In genomic region chr19:7197169-7197759, GRCh38 we compare ENCODE assay signal across 8 cellular contexts.
A peak's percentile ranks its signal among the peaks of the same experiment; 100 is the strongest.
DNase-seq lines count a peak whose midpoint lies in the region; ATAC-seq, FAIRE-seq and TF ChIP-seq lines count a peak whose summit lies in the region.

No MANE protein-coding gene starts in this region.

- FAIRE-seq in pancreas (lab: Jason Lieb, UNC), result no peak

- H3K23ac ChIP-seq in H9 (ENCODE audit: insufficient read length, low read depth, low read length), result no peak overlapping the region

- H3K56ac ChIP-seq in H9 (ENCODE audit: insufficient read length, low read depth, low read length), result no peak overlapping the region

- H3K9me3 Mint-ChIP-seq in H9, result no peaks in the 10 kb centered on the region; a peak in 1 of 5 replicates

- H3K4ac ChIP-seq in H9 (ENCODE audit: low read depth, low read length), result no peak overlapping the region

- no peaks in the 10 kb centered on the region for H3K27me3 Mint-ChIP-seq in H9 (ENCODE audit: low read depth)

- H2BK5ac ChIP-seq in H9 (ENCODE audit: insufficient read length, low read length), result no peak overlapping the region

- no peak overlapping the region for H4K5ac ChIP-seq in H9 (ENCODE audit: insufficient read length, low read depth, low read length)

- H3K4me3 ChIP-seq in MG63 (peak overlapping the region; percentile 33), pancreas (peak overlapping the region in 2 of 4 donors; percentile 25 to 27), thymus (ENCODE audit: low read length) (peak overlapping the region; percentile 80)

- no peak overlapping the region for H3K18ac ChIP-seq in H9 (ENCODE audit: insufficient read length, low read depth, low read length)

- H3K27me3 ChIP-seq in H9 (ENCODE audit: insufficient read depth, low read length), result no peaks in the 10 kb centered on the region
- peaks cover 3% of the 10 kb centered on the region; the same call in 1 of the 2 replicates for H3K27me3 ChIP-seq in MG63
- H3K27me3 ChIP-seq in pancreas, result no peaks in the 10 kb centered on the region
- no peaks in the 10 kb centered on the region for H3K27me3 ChIP-seq in thymus (ENCODE audit: control insufficient read depth, insufficient read depth)

- no peak overlapping the region for H4K8ac ChIP-seq in H9 (replicated peaks; ENCODE audit: insufficient read length, low read depth, low read length)

- no peak for TF ChIP-seq CTCF in H9 (conservative IDR thresholded peaks at IDR 0.05)
- TF ChIP-seq CTCF in pancreas (IDR thresholded peaks at IDR 0.05), result no peak

- no peak overlapping the region for H3T11ph ChIP-seq in H9 (ENCODE audit: low read length)

- peak overlapping the region; percentile 61 to 76 for H3K4me3 Mint-ChIP-seq in H9

- peaks cover 10 to 29% of the 10 kb centered on the region in 2 experiments for H3K4me1 Mint-ChIP-seq in H9

- H3K4me2 ChIP-seq in H9 (ENCODE audit: insufficient read depth, insufficient read length, low read length), result peak overlapping the region; percentile 79

- no peaks in the 10 kb centered on the region for H3K9me3 ChIP-seq in H9 (ENCODE audit: control insufficient read depth, low read depth, low read length)
- H3K9me3 ChIP-seq in MG63, result no peaks in the 10 kb centered on the region
- H3K9me3 ChIP-seq in pancreas, result no peaks in the 10 kb centered on the region
- no peaks in the 10 kb centered on the region for H3K9me3 ChIP-seq in thymus (ENCODE audit: control insufficient read depth)

- H4K20me1 ChIP-seq in H9 (ENCODE audit: control insufficient read depth, insufficient read depth, insufficient read length), result no peaks in the 10 kb centered on the region

- peak; percentile 53 to 83 (median 70) for ATAC-seq in pancreas

- intact Hi-C loops in cardiac septum (cut with DNase I), result loop anchor here (5.0 kb wide), 1 partner anchor 40 kb away; no protein-coding TSS in a partner anchor
- intact Hi-C loops in pancreas (cut with DNase I), result loop anchor here in 2 of 3 donors (5.0 to 10.0 kb wide), 2 partner anchors 95 to 98 kb away; partner anchors contain the start of gene INSR (in 2 of the 2)

- H3K4me1 ChIP-seq in H9 (ENCODE audit: insufficient read depth, low read length) (no peaks in the 10 kb centered on the region; the same call in 1 of the 2 replicates), pancreas (peaks cover 16 to 36% (median 28%) of the 10 kb centered on the region in 3 donors), thymus (ENCODE audit: control insufficient read depth, insufficient read depth, low read length) (peaks cover 11% of the 10 kb centered on the region)

- no CpG with 5 or more reads among the region's 21 CpGs for WGBS in H9 (ENCODE audit: extremely low coverage, insufficient read length, low lambda C conversion rate)
- WGBS in adipose tissue, 3 donors, result 0% methylated on average over 21 of the region's 21 CpGs
- WGBS in pancreas, 2 donors, result 0 to 1% methylated on average over 21 of the region's 21 CpGs
- WGBS in thymus, result under 1% methylated on average over 21 of the region's 21 CpGs

- H2BK120ac ChIP-seq in H9 (ENCODE audit: low read depth, low read length, poor library complexity, severe bottlenecking), result no peak overlapping the region

- H3K27ac ChIP-seq in H9 (ENCODE audit: insufficient read length, low read depth, low read length) (no peak overlapping the region), adipose tissue (ENCODE audit: low read depth, low read length) (peak overlapping the region; percentile 33), pancreas (peak overlapping the region; percentile 40 to 93 (median 75)), thymus (ENCODE audit: low read depth) (peak overlapping the region; percentile 77)

- H3K14ac ChIP-seq in H9 (ENCODE audit: insufficient read depth, low read length), result no peak overlapping the region

- no peaks in the 10 kb centered on the region for H3K36me3 ChIP-seq in MG63
- no peaks in the 10 kb centered on the region for H3K36me3 ChIP-seq in pancreas
- no peaks in the 10 kb centered on the region for H3K36me3 ChIP-seq in thymus (ENCODE audit: control insufficient read depth, insufficient read depth)

- no peak overlapping the region for H3K9ac ChIP-seq in H9 (ENCODE audit: extremely low read depth, insufficient read length, low read length)

- H3K23me2 ChIP-seq in H9 (ENCODE audit: insufficient read length, low read depth, low read length, poor library complexity, severe bottlenecking), result peaks cover 3% of the 10 kb centered on the region

- H2BK12ac ChIP-seq in H9 (ENCODE audit: insufficient read length, low read depth, low read length), result no peak overlapping the region

- H4K91ac ChIP-seq in H9 (ENCODE audit: insufficient read length, low read depth, low read length), result no peak overlapping the region

- H3K79me2 ChIP-seq in H9 (ENCODE audit: insufficient read depth, low read length), result no peaks in the 10 kb centered on the region

- H2AK5ac ChIP-seq in H9 (ENCODE audit: insufficient read length, low read length), result no peak overlapping the region

- H3K79me1 ChIP-seq in H9 (ENCODE audit: insufficient read depth, low read depth, low read length, poor library complexity, severe bottlenecking), result no peaks in the 10 kb centered on the region

- peak overlapping the region in 2 of 3 experiments; percentile 52 to 92; a peak in 6 of 7 replicates for H3K27ac Mint-ChIP-seq in H9

- no peak overlapping the region for H2BK15ac ChIP-seq in H9 (ENCODE audit: low read depth, low read length)

- no peak overlapping the region for H2BK20ac ChIP-seq in H9 (ENCODE audit: low read depth, low read length, poor library complexity, severe bottlenecking)

- H3K36me3 Mint-ChIP-seq in H9 (ENCODE audit: insufficient read depth in 1 of 3, low read depth in 3 of 3), result no peaks in the 10 kb centered on the region

- no peak overlapping the region for H2AFZ ChIP-seq in H9 (ENCODE audit: low read length)

- DNase-seq in ELR (ENCODE audit: low read depth), result peak; percentile 93
- DNase-seq in H9, result peak; percentile 90
- DNase-seq in MG63, result peak; percentile 99
- DNase-seq in SW480 (ENCODE audit: low spot score), result peak; percentile 92
- peak; percentile 92 for DNase-seq in cardiac septum (ENCODE audit: low spot score)
- peak; percentile 83 to 94 (median 90) for DNase-seq in pancreas
